In genomic region chr10:75919913-75920312, GRCh38 we compare ENCODE assay signal across 23 cellular contexts.
"Had no signal": no experiment of that assay in that cellular context is flagged by ENCODE, and none has a peak within 500 bp of the region (broad histone marks: within the 10 kb centered on the region; RNA-seq: fewer than 3 reads in every experiment).

No MANE protein-coding gene starts in this region.

- H3K27ac ChIP-seq: foreskin keratinocyte, gastroesophageal sphincter, ovary, right lobe of liver, suprapubic skin, transverse colon, upper lobe of right lung had no signal

- H3K4me1 ChIP-seq: foreskin keratinocyte, gastroesophageal sphincter, right lobe of liver, suprapubic skin, transverse colon, upper lobe of right lung had no signal

- H3K4me2 ChIP-seq: smooth muscle cell had no signal

- H3K4me3 ChIP-seq: gastroesophageal sphincter, heart left ventricle, lung, ovary, right lobe of liver, smooth muscle cell, suprapubic skin, transverse colon, upper lobe of right lung, uterus had no signal

- H3K27me3 ChIP-seq: foreskin keratinocyte, gastroesophageal sphincter, heart left ventricle, ovary, right lobe of liver, suprapubic skin, transverse colon, upper lobe of right lung, uterus had no signal

- H3K9me3 ChIP-seq: gastroesophageal sphincter, heart left ventricle, ovary, right lobe of liver, suprapubic skin, transverse colon, upper lobe of right lung, uterus had no signal

- ATAC-seq: foreskin keratinocyte; gastroesophageal sphincter; left colon; natural killer cell; right lobe of liver; stimulated activated naive CD8-positive, alpha-beta T cell treated with anti-CD3 and anti-CD28 coated beads, Interleukin-15, amount 100 ng/mL, for 72 hours; upper lobe of right lung had no signal

- H3K36me3 ChIP-seq: gastroesophageal sphincter, heart left ventricle, ovary, right lobe of liver, suprapubic skin, transverse colon, upper lobe of right lung, uterus had no signal

- DNase-seq: cortex of kidney; foreskin keratinocyte; heart left ventricle; hippocampal formation; left colon; natural killer cell; occipital lobe; ovary; retina; right lobe of liver; stimulated activated CD4-positive, alpha-beta T cell treated with anti-CD3 and anti-CD28 coated beads, Interleukin-12 subunit alpha, Interleukin-12 subunit beta, amount 100 ng/mL, for 4 hours; stimulated activated CD4-positive, alpha-beta T cell treated with anti-CD3 and anti-CD28 coated beads, Interleukin-1b, Interleukin-23, amount 100 ng/mL, for 48 hours; stimulated activated CD4-positive, alpha-beta T cell treated with anti-CD3 and anti-CD28 coated beads, Interleukin-4, amount 100 ng/mL, for 1 hour; stimulated activated CD8-positive, alpha-beta memory T cell treated with anti-CD3 and anti-CD28 coated beads, Interleukin-4, amount 100 ng/mL, for 48 hours; stimulated activated naive CD4-positive, alpha-beta T cell; stimulated activated naive CD8-positive, alpha-beta T cell treated with anti-CD3 and anti-CD28 coated beads, Interleukin-15, amount 100 ng/mL, for 72 hours; transverse colon; upper lobe of right lung; uterus had no signal
